In the genomic region with DNA sequence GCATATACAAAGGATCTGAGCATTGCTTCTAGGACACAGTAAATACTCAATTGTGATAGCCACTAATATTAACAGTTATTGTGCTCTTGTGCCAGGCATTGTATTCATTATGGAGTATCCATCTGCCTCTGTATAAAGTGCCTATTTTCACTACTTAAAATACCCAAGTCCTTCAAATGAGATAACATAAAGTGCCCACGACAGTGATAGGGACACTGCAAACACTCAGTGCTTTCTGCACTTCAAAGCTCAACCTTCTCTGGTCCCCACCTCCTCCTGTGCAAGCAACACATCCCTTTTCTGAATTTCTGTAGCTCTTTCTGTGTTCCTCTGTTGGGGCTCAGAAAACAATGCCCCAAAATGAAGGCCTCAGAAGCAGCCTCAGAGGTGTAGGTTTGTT, we compare ENCODE assay signal across 20 cellular contexts.
"Had no signal": no experiment of that assay in that cellular context is flagged by ENCODE, and none has a peak within 500 bp of the region (broad histone marks: within the 10 kb centered on the region; RNA-seq: fewer than 3 reads in every experiment).

No MANE protein-coding gene starts in this region.

- H3K9me3 ChIP-seq: SK-N-SH had no signal

- FAIRE-seq: HTR-8/SVneo, K562, RCC 7860 had no signal

- H3K4me3 ChIP-seq: K562 had no signal

- ATAC-seq: K562 had no signal

- H3K4me2 ChIP-seq: KMS-11, SK-N-SH had no signal

- H3K27ac ChIP-seq: HL-60, KMS-11 had no signal

- DNase-seq: Kasumi-1, MM.1S, NCI-H1092 treated with DMSO at 0.1 percent for 48 hours, NCI-H1436, NCI-H187 treated with DMSO at 0.1 percent for 48 hours, NCI-H2029 treated with DMSO at 0.1 percent for 48 hours, NCI-H2171 treated with DMSO at 0.1 percent for 48 hours, NCI-H2227 treated with DMSO at 0.1 percent for 48 hours, NCI-H524 treated with DMSO at 0.1 percent for 48 hours, NCI-H69, NCI-H774, RPMI8226, SHP77, SK-N-SH, SW 1271 had no signal
